19 cellular contexts compared by ENCODE assay signal in the genomic region with DNA sequence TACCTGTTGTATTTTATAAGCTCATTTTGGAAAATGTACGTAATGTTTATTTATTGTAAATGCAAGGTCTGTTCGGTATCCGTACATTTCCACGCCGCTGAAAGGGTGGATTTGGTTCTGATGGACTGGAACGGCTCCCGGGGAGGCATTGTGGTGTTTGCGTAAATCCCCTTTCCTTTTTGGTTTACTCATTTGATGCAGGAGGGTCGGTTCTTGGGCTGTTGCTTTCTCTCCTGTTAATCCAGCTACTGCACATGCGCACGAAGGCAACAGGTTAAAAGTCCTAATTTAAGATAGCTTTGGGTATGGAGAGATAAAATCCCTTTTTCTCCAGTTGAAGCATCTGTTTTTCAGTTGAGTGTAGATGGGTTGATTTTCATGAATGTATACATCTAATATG.
"Had no signal": no experiment of that assay in that cellular context is flagged by ENCODE, and none has a peak within 500 bp of the region (broad histone marks: within the 10 kb centered on the region; RNA-seq: fewer than 3 reads in every experiment).

No MANE protein-coding gene starts in this region.

- H3K4me3 ChIP-seq: colonic mucosa, gastroesophageal sphincter, heart right ventricle, mucosa of descending colon, thyroid gland had no signal

- DNase-seq: activated B cell treated with CpG ODN at 0.5 μM for 24 hours; activated CD4-positive, alpha-beta T cell treated with anti-CD3 and anti-CD28 coated beads for 4 hours; activated CD8-positive, alpha-beta T cell treated with anti-CD3 and anti-CD28 coated beads for 36 hours; activated naive CD4-positive, alpha-beta T cell treated with anti-CD3 and anti-CD28 coated beads for 36 hours; activated T-cell treated with anti-CD3 and anti-CD28 coated beads, Interleukin-2, amount 50 U/mL, for 1 hour; colonic mucosa; heart right ventricle; left cardiac atrium; mesenchymal stem cell; mucosa of descending colon; naive B cell; retina; stimulated activated naive CD4-positive, alpha-beta T cell treated with Interleukin-2 at 50 U/mL for 16 hours; thyroid gland had no signal

- H3K9me3 Mint-ChIP-seq: activated B cell treated with CpG ODN at 0.5 μM for 24 hours; activated CD8-positive, alpha-beta T cell treated with anti-CD3 and anti-CD28 coated beads for 36 hours; activated naive CD4-positive, alpha-beta T cell treated with anti-CD3 and anti-CD28 coated beads for 36 hours; central memory CD8-positive, alpha-beta T cell; naive B cell; T-helper 2 cell treated with Interferon-gamma antibody and Interleukin-4, amounts not matched to agents 5 μg/mL and 100 μg/mL, for 36 hours had no signal

- H3K27me3 Mint-ChIP-seq: activated B cell treated with CpG ODN at 0.5 μM for 24 hours; activated CD8-positive, alpha-beta T cell treated with anti-CD3 and anti-CD28 coated beads for 36 hours; central memory CD8-positive, alpha-beta T cell; naive B cell had no signal

- FAIRE-seq: TTC549, urothelium cell line had no signal

- H3K27ac Mint-ChIP-seq: activated B cell treated with CpG ODN at 0.5 μM for 24 hours; activated CD8-positive, alpha-beta T cell treated with anti-CD3 and anti-CD28 coated beads for 36 hours; activated naive CD4-positive, alpha-beta T cell treated with anti-CD3 and anti-CD28 coated beads for 36 hours; T-helper 2 cell treated with Interferon-gamma antibody and Interleukin-4, amounts not matched to agents 5 μg/mL and 100 μg/mL, for 36 hours had no signal

- H3K4me3 Mint-ChIP-seq: activated B cell treated with CpG ODN at 0.5 μM for 24 hours; activated CD8-positive, alpha-beta T cell treated with anti-CD3 and anti-CD28 coated beads for 36 hours; activated naive CD4-positive, alpha-beta T cell treated with anti-CD3 and anti-CD28 coated beads for 36 hours; central memory CD8-positive, alpha-beta T cell; naive B cell; T-helper 2 cell treated with Interferon-gamma antibody and Interleukin-4, amounts not matched to agents 5 μg/mL and 100 μg/mL, for 36 hours had no signal

- H3K4me1 ChIP-seq: colonic mucosa, gastroesophageal sphincter had no signal

- H3K9me3 ChIP-seq: colonic mucosa, gastroesophageal sphincter, heart right ventricle, mucosa of descending colon, thyroid gland had no signal

- H3K27ac ChIP-seq: colonic mucosa, gastroesophageal sphincter, heart right ventricle, thyroid gland had no signal

- H3K36me3 ChIP-seq: colonic mucosa, gastroesophageal sphincter, heart right ventricle, thyroid gland had no signal

- H3K27me3 ChIP-seq: colonic mucosa, gastroesophageal sphincter, heart right ventricle, thyroid gland had no signal
